ENCODE assay signal across 9 cellular contexts in genomic region chr6:35360349-35361138, GRCh38. TPM values are rescaled to one million over a fixed set of nuclear protein-coding genes. Genes with fewer than 3 reads are reported as not detected.
DNase-seq lines count a peak whose midpoint lies in the region; ATAC-seq and TF ChIP-seq lines count a peak whose summit lies in the region.
"Had no signal": no experiment of that assay in that cellular context is flagged by ENCODE, and none has a peak within 500 bp of the region (broad histone marks: within the 10 kb centered on the region; RNA-seq: fewer than 3 reads in every experiment).

No MANE protein-coding gene starts in this region.

- H3K9me2 ChIP-seq in OCI-LY7 (ENCODE audit: insufficient read depth, low read length) = no peaks in the 10 kb centered on the region

- H3K4me1 ChIP-seq in heart left ventricle (peaks cover 0 to 69% (median 50%) of the 10 kb centered on the region in 12 donors), OCI-LY7 (ENCODE audit: insufficient read depth, low read length, poor library complexity, severe bottlenecking) (peaks cover 14% of the 10 kb centered on the region)

- peaks cover 17% of the 10 kb centered on the region for H3K36me3 Mint-ChIP-seq in osteocyte (ENCODE audit: unreplicated experiment)
- H3K36me3 Mint-ChIP-seq in Calu3 (ENCODE audit: insufficient read depth, unreplicated experiment) = no peaks in the 10 kb centered on the region

- no peak for TF ChIP-seq CTCF in VCaP (conservative IDR thresholded peaks at IDR 0.05)
- TF ChIP-seq CTCF in heart left ventricle (IDR thresholded peaks at IDR 0.05) = no peak
- TF ChIP-seq CTCF in osteocyte (IDR thresholded peaks at IDR 0.05) = no peak
- TF ChIP-seq CTCF in Calu3 (IDR thresholded peaks at IDR 0.05; ENCODE audit: unreplicated experiment) = no peak
- no peak for TF ChIP-seq CTCF in OCI-LY7 (conservative IDR thresholded peaks at IDR 0.05; ENCODE audit: low read length)

- H3K27me3 Mint-ChIP-seq in osteocyte (ENCODE audit: unreplicated experiment) (no peaks in the 10 kb centered on the region), Calu3 (ENCODE audit: unreplicated experiment) (no peaks in the 10 kb centered on the region)

- POLR2A ChIA-PET in OCI-LY7 (lab: Charles Lee) = interaction anchor here (1.6 kb wide), 1 partner anchor 12 kb away, joined by 7 read pairs; no protein-coding TSS in a partner anchor

- 40 to 48% (median 45%) methylated on average over 8 of the region's 8 CpGs for WGBS in heart left ventricle, 4 donors

- H3K4me2 ChIP-seq in OCI-LY7 (ENCODE audit: low read length) = no peak overlapping the region

- H3K4me3 ChIP-seq in heart left ventricle (no peak overlapping the region), OCI-LY7 (ENCODE audit: low read depth, low read length, poor library complexity, severe bottlenecking) (no peak overlapping the region)

- peak overlapping the region; percentile 31 for H3K27ac ChIP-seq in VCaP
- H3K27ac ChIP-seq in heart left ventricle = peak overlapping the region in 11 of 12 donors; percentile 15 to 73 (median 57)
- H3K27ac ChIP-seq in OCI-LY7 (ENCODE audit: low read depth, low read length, poor library complexity, severe bottlenecking) = no peak overlapping the region

- DNase-seq in G401 (ENCODE audit: low spot score) (peak; percentile 75), heart left ventricle (peak; percentile 52 to 75 (median 69)), osteocyte (ENCODE audit: extremely low spot score, unreplicated experiment) (no peak), Calu3 (no peak), NCI-H345 treated with DMSO at 0.1 percent for 48 hours (lab: John Stamatoyannopoulos, UW; ENCODE audit: unreplicated experiment) (no peak), OCI-LY7 (ENCODE audit: low spot score) (no peak)
- no peak for DNase-seq in activated CD4-positive, CD25-positive, alpha-beta regulatory T cell treated with anti-CD3 and anti-CD28 coated beads, Interleukin-2, amount 50 U/mL, for 72 hours
- DNase-seq: activated CD4-positive, alpha-beta T cell treated with anti-CD3 and anti-CD28 coated beads for 1 hour had no signal

- intact Hi-C loops in heart left ventricle (cut with DNase I) = no loop called here
- intact Hi-C loops in Calu3 (cut with micrococcal nuclease; ENCODE audit: unreplicated experiment) = no loop called here
- intact Hi-C loops in OCI-LY7 (cut with micrococcal nuclease; ENCODE audit: unreplicated experiment) = no loop called here

- H3K4me3 Mint-ChIP-seq in osteocyte (ENCODE audit: unreplicated experiment) (no peak overlapping the region), Calu3 (ENCODE audit: low read depth, unreplicated experiment) (no peak overlapping the region)

- no peak for TF ChIP-seq POLR2A in heart left ventricle (IDR thresholded peaks at IDR 0.05)

- ATAC-seq in heart left ventricle = peak; percentile 34 to 86 (median 64)

- in situ Hi-C loops in G401 (cut with HindIII; ENCODE audit: low sequenced_read_pairs) = no loop called here

- H2AFZ ChIP-seq in OCI-LY7 (ENCODE audit: low read length) = no peak overlapping the region

- CTCF ChIA-PET in Calu3 (lab: Charles Lee) (no interaction called here), OCI-LY7 (lab: Charles Lee; ENCODE audit: unreplicated experiment) (no interaction called here)

- BruUV-seq in Calu3 (replicated peaks; lab: Mats Ljungman, UMichigan) = no TSS peak
- BruUV-seq in OCI-LY7 (replicated peaks; lab: Mats Ljungman, UMichigan) = no TSS peak

- peak overlapping the region; percentile 86 for H3K27ac Mint-ChIP-seq in osteocyte (ENCODE audit: unreplicated experiment)
- H3K27ac Mint-ChIP-seq in Calu3 (ENCODE audit: unreplicated experiment) = no peak overlapping the region

- no peaks in the 10 kb centered on the region for H4K20me1 ChIP-seq in OCI-LY7 (ENCODE audit: insufficient read depth, low read length)

- H3K4me1 Mint-ChIP-seq in osteocyte (ENCODE audit: unreplicated experiment) = peaks cover 61% of the 10 kb centered on the region
- H3K4me1 Mint-ChIP-seq in Calu3 (ENCODE audit: low read depth, unreplicated experiment) = peaks cover 21% of the 10 kb centered on the region

- H3K9me3 Mint-ChIP-seq in osteocyte (ENCODE audit: unreplicated experiment) (no peaks in the 10 kb centered on the region), Calu3 (ENCODE audit: low read depth, unreplicated experiment) (no peaks in the 10 kb centered on the region)

- H3K79me2 ChIP-seq in OCI-LY7 (ENCODE audit: insufficient read depth, low read depth, low read length) = no peaks in the 10 kb centered on the region

- H3K27me3 ChIP-seq in heart left ventricle = no peaks in the 10 kb centered on the region

- H3K36me3 ChIP-seq in heart left ventricle (peaks cover 0 to 18% (median 6%) of the 10 kb centered on the region in 9 donors), OCI-LY7 (ENCODE audit: insufficient read depth, low read length) (peaks cover 16% of the 10 kb centered on the region; the same call in 1 of the 2 replicates)

- H3K9me3 ChIP-seq in heart left ventricle = no peaks in the 10 kb centered on the region
- no peaks in the 10 kb centered on the region for H3K9me3 ChIP-seq in OCI-LY7 (ENCODE audit: low read length)

RNA-seq across cellular contexts. Expression of gene PPARD, which starts 18.2 kb away (rescaled TPM):
- 2.8 and 4.2 TPM in 2 replicates for total RNA-seq in G401 (2014; rRNA removed; shearing (Covaris generic))
- 10 to 100 TPM; 10.0 to 22.0 (median 13.4) TPM for total RNA-seq in heart left ventricle
- 10 to 100 TPM; 13.8 to 23.8 TPM for polyA plus RNA-seq in heart left ventricle
- 33.1 and 33.8 TPM in 2 replicates for total RNA-seq in osteocyte
- 26.2 and 26.8 TPM in 2 replicates for total RNA-seq in Calu3 (2022)
- 4.6 and 6.1 TPM in 2 replicates for total RNA-seq in OCI-LY7 (2014; rRNA removed; shearing (Covaris generic))
- 11.9 and 13.1 TPM in 2 replicates for total RNA-seq in OCI-LY7 (2022)

Comparison
In these comparisons a context has a peak if more than half of its experiments do, and no peak if none do; other contexts are left out.
1. DNase-seq: peak in G401 (single experiment) and heart left ventricle (5 of 5); none in osteocyte (single experiment), Calu3 (single experiment), NCI-H345 treated with DMSO at 0.1 percent for 48 hours (single experiment), activated CD4-positive, CD25-positive, alpha-beta regulatory T cell treated with anti-CD3 and anti-CD28 coated beads, Interleukin-2, amount 50 U/mL, for 72 hours (single experiment) and OCI-LY7 (single experiment).